In the genomic region with DNA sequence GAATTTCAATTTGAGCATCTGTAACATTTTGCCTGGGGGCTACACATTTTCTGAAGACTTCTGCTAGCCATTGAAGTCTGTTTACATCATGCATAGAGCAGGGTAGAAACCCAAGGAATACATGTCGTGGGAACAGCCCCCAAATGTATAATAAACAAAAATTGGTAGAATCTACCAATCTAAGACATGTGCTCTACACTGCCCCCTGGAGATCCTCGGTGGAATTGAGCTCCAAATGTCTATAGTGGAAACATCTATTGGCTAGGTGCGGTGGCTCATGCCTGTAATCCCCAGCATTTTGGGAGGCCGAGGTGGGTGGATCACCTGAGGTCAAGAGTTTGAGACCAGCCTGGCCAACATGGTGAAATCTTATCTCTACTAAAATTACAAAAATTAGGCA, we compare ENCODE assay signal across 9 cellular contexts. TPM values are rescaled to one million over a fixed set of nuclear protein-coding genes. Genes with fewer than 3 reads are reported as not detected.
DNase-seq lines count a peak whose midpoint lies in the region; TF ChIP-seq lines count a peak whose summit lies in the region.
"Had no signal": no experiment of that assay in that cellular context is flagged by ENCODE, and none has a peak within 500 bp of the region (broad histone marks: within the 10 kb centered on the region; RNA-seq: fewer than 3 reads in every experiment).

No MANE protein-coding gene starts in this region.

- H3K36me3 ChIP-seq in A673 (ENCODE audit: insufficient read depth, low read length, poor library complexity, severe bottlenecking), result no peaks in the 10 kb centered on the region
- H3K36me3 ChIP-seq in liver (ENCODE audit: control insufficient read depth in 4 of 4, insufficient read depth in 3 of 4, low read depth in 1 of 4, low read length in 3 of 4), result no peaks in the 10 kb centered on the region
- no peaks in the 10 kb centered on the region for H3K36me3 ChIP-seq in mesenchymal stem cell (ENCODE audit: control insufficient read depth in 1 of 2, insufficient read depth in 2 of 2, low read depth in 1 of 2, low read length in 2 of 2)

- no peak overlapping the region for H3K18ac ChIP-seq in mesenchymal stem cell (ENCODE audit: low read depth in 1 of 2, low read length in 2 of 2)

- no peaks in the 10 kb centered on the region for H3K79me1 ChIP-seq in mesenchymal stem cell (replicated peaks; ENCODE audit: low read length, poor library complexity, severe bottlenecking)

- TF ChIP-seq CTCF in A673 (conservative IDR thresholded peaks at IDR 0.05; ENCODE audit: low read depth, low read length) (peak; percentile 69), liver (IDR thresholded peaks at IDR 0.05; ENCODE audit: low read depth, low read length, missing input control) (peak; percentile 40), endothelial cell (IDR thresholded peaks at IDR 0.05; ENCODE audit: unreplicated experiment) (no peak)

- DNase-seq in A673 (ENCODE audit: low spot score) (peak; percentile 39), mesenchymal stem cell (no peak), globus pallidus (ENCODE audit: low spot score) (no peak), HK-2 (ENCODE audit: unreplicated experiment) (no peak), endothelial cell (ENCODE audit: low spot score) (no peak)
- DNase-seq in Jurkat, Clone E6-1 (ENCODE audit: low read depth, low spot score), result peak; percentile 37
- peak; percentile 41 for DNase-seq in activated CD8-positive, alpha-beta memory T cell treated with anti-CD3 and anti-CD28 coated beads, Interleukin-2, amount 50 U/mL, for 4 hours

- no peak overlapping the region for H3K4me3 Mint-ChIP-seq in endothelial cell (ENCODE audit: unreplicated experiment)

- no peak overlapping the region for H4K91ac ChIP-seq in mesenchymal stem cell (ENCODE audit: low read length)

- TF ChIP-seq RAD21 in liver (IDR thresholded peaks at IDR 0.05), result no peak

- H3K4me2 ChIP-seq in mesenchymal stem cell (ENCODE audit: low read length, poor library complexity, severe bottlenecking), result no peak overlapping the region

- H3K36me3 Mint-ChIP-seq in endothelial cell (ENCODE audit: low read depth, unreplicated experiment), result peaks cover 4% of the 10 kb centered on the region

- H3K14ac ChIP-seq in mesenchymal stem cell (ENCODE audit: low read length in 2 of 2), result no peak overlapping the region

- H3K27me3 Mint-ChIP-seq in endothelial cell (ENCODE audit: unreplicated experiment), result no peaks in the 10 kb centered on the region

- no peak overlapping the region for H3K9ac ChIP-seq in liver (ENCODE audit: low read depth in 1 of 2, low read length in 2 of 2)
- no peak overlapping the region for H3K9ac ChIP-seq in mesenchymal stem cell (ENCODE audit: low read length)

- H3K27me3 ChIP-seq in A673 (replicated peaks; ENCODE audit: insufficient read depth, low read depth, low read length, poor library complexity) (no peaks in the 10 kb centered on the region), liver (ENCODE audit: control insufficient read depth in 4 of 4, insufficient read depth in 4 of 4, low read length in 3 of 4) (peaks cover 0 to 4% (median 0%) of the 10 kb centered on the region in 4 donors), mesenchymal stem cell (ENCODE audit: control insufficient read depth in 1 of 2, insufficient read depth in 1 of 2, low read length in 2 of 2) (peaks cover 0 to 3% of the 10 kb centered on the region in 2 experiments)

- no peak overlapping the region for H2BK12ac ChIP-seq in mesenchymal stem cell (ENCODE audit: low read length in 2 of 2)

- H3K4me1 ChIP-seq in A673 (ENCODE audit: insufficient read depth, low read length, poor library complexity, severe bottlenecking) (no peaks in the 10 kb centered on the region), liver (ENCODE audit: control insufficient read depth in 4 of 4, insufficient read depth in 4 of 4, low read length in 3 of 4) (no peaks in the 10 kb centered on the region), mesenchymal stem cell (ENCODE audit: control insufficient read depth, insufficient read depth, low read depth, low read length) (no peaks in the 10 kb centered on the region)

- intact Hi-C loops in A673 (cut with micrococcal nuclease; ENCODE audit: unreplicated experiment), result no loop called here

- H3K27ac ChIP-seq in A673 (ENCODE audit: low read depth, low read length, poor library complexity, severe bottlenecking) (no peak overlapping the region), liver (ENCODE audit: low read depth in 1 of 2, low read length in 2 of 2) (no peak overlapping the region), mesenchymal stem cell (ENCODE audit: low read length, poor library complexity, severe bottlenecking) (no peak overlapping the region)

- H2BK15ac ChIP-seq in mesenchymal stem cell (ENCODE audit: low read depth, poor library complexity, severe bottlenecking), result no peak overlapping the region

- H2AK5ac ChIP-seq in mesenchymal stem cell (ENCODE audit: low read length, severe bottlenecking), result no peak overlapping the region

- 50% methylated on average over 4 of the region's 4 CpGs for WGBS in liver
- 75% methylated on average over 3 of the region's 4 CpGs for WGBS in mesenchymal stem cell

- POLR2A ChIA-PET in A673 (lab: Charles Lee; ENCODE audit: low non-redundant PET), result no interaction called here

- no peak overlapping the region for H2BK120ac ChIP-seq in mesenchymal stem cell (ENCODE audit: low read depth, low read length)

- H3K9me3 ChIP-seq in A673 (ENCODE audit: low read depth, low read length, poor library complexity, severe bottlenecking), result no peaks in the 10 kb centered on the region
- H3K9me3 ChIP-seq in liver (ENCODE audit: control insufficient read depth in 4 of 4, low read length in 3 of 4), result no peaks in the 10 kb centered on the region
- peaks cover 12% of the 10 kb centered on the region for H3K9me3 ChIP-seq in mesenchymal stem cell (ENCODE audit: control insufficient read depth, low read length)

- H3K9me3 Mint-ChIP-seq in endothelial cell (ENCODE audit: unreplicated experiment), result peaks cover 24% of the 10 kb centered on the region

- no peak overlapping the region for H3K27ac Mint-ChIP-seq in endothelial cell (ENCODE audit: unreplicated experiment)

- no peak overlapping the region for H3K23ac ChIP-seq in mesenchymal stem cell (ENCODE audit: low read length in 2 of 2)

- H3K4me3 ChIP-seq in A673 (ENCODE audit: low read depth, low read length, poor library complexity, severe bottlenecking) (no peak overlapping the region), liver (ENCODE audit: low read depth in 1 of 3, low read length in 3 of 3) (no peak overlapping the region), mesenchymal stem cell (ENCODE audit: insufficient read depth in 1 of 2, low read depth in 1 of 2, low read length in 2 of 2) (no peak overlapping the region)
- H3K4me3 ChIP-seq in Jurkat, Clone E6-1 (ENCODE audit: low read length), result no peak overlapping the region

- H2BK5ac ChIP-seq in mesenchymal stem cell (ENCODE audit: low read depth, low read length, poor library complexity, severe bottlenecking), result no peak overlapping the region

- no peaks in the 10 kb centered on the region for H3K4me1 Mint-ChIP-seq in endothelial cell (ENCODE audit: unreplicated experiment)

- CTCF ChIA-PET in A673 (lab: Charles Lee), result interaction anchor here (0.6 to 0.9 kb wide), 5 partner anchors 9 to 666 kb away, joined by 3 to 5 read pairs (median 4); no protein-coding TSS in a partner anchor

- H4K8ac ChIP-seq in mesenchymal stem cell (ENCODE audit: low read length), result no peak overlapping the region

- H3K4ac ChIP-seq in mesenchymal stem cell (ENCODE audit: low read depth in 1 of 2, low read length in 2 of 2), result no peak overlapping the region

- BruUV-seq in A673 (replicated peaks; lab: Mats Ljungman, UMichigan), result no TSS peak

- no peak overlapping the region for H2AFZ ChIP-seq in mesenchymal stem cell (ENCODE audit: low read depth, low read length)

TF ChIP-seq in liver, 16 proteins besides CTCF, POLR2A, EP300 and RAD21 (continues in another document):
- TF ChIP-seq, protein P1, sequence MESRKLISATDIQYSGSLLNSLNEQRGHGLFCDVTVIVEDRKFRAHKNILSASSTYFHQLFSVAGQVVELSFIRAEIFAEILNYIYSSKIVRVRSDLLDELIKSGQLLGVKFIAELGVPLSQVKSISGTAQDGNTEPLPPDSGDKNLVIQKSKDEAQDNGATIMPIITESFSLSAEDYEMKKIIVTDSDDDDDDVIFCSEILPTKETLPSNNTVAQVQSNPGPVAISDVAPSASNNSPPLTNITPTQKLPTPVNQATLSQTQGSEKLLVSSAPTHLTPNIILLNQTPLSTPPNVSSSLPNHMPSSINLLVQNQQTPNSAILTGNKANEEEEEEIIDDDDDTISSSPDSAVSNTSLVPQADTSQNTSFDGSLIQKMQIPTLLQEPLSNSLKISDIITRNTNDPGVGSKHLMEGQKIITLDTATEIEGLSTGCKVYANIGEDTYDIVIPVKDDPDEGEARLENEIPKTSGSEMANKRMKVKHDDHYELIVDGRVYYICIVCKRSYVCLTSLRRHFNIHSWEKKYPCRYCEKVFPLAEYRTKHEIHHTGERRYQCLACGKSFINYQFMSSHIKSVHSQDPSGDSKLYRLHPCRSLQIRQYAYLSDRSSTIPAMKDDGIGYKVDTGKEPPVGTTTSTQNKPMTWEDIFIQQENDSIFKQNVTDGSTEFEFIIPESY (IDR thresholded peaks at IDR 0.05), result no peak
- no peak for TF ChIP-seq SP1 (IDR thresholded peaks at IDR 0.05)
- TF ChIP-seq TAF1 (conservative IDR thresholded peaks at IDR 0.05), result no peak

RNA-seq across cellular contexts. Expression of a gene that starts 57.3 kb away (rescaled TPM):
- 0.48 and 0.69 TPM in 2 replicates for total RNA-seq in A673 (2021)
- polyA plus RNA-seq in Jurkat, Clone E6-1 (2012; ENCODE audit: insufficient read depth, insufficient read length), result not detected
- not detected for total RNA-seq in liver
- polyA plus RNA-seq in liver, result not detected
- not detected for polyA plus RNA-seq in mesenchymal stem cell (2013, experiment 1 of 2)
- not detected for polyA plus RNA-seq in mesenchymal stem cell (2013, experiment 2 of 2)
- not detected for total RNA-seq in endothelial cell (ENCODE audit: unreplicated experiment)
- total RNA-seq: temporal lobe had no signal

Comparison
In these comparisons a context has a peak if more than half of its experiments do, and no peak if none do; other contexts are left out.
1. DNase-seq: peak in A673 (single experiment), Jurkat, Clone E6-1 (single experiment) and activated CD8-positive, alpha-beta memory T cell treated with anti-CD3 and anti-CD28 coated beads, Interleukin-2, amount 50 U/mL, for 4 hours (single experiment); none in mesenchymal stem cell (single experiment), globus pallidus (single experiment), HK-2 (single experiment) and endothelial cell (single experiment).